ENCODE assay signal across 21 cellular contexts in genomic region chr10:98427011-98427515, GRCh38. TPM values are rescaled to one million over a fixed set of nuclear protein-coding genes. Genes with fewer than 3 reads are reported as not detected.
DNase-seq lines count a peak whose midpoint lies in the region; ATAC-seq and TF ChIP-seq lines count a peak whose summit lies in the region.
"Had no signal": no experiment of that assay in that cellular context is flagged by ENCODE, and none has a peak within 500 bp of the region (broad histone marks: within the 10 kb centered on the region; RNA-seq: fewer than 3 reads in every experiment).

No MANE protein-coding gene starts in this region.

- peak; percentile 55 for DNase-seq in right atrium auricular region (ENCODE audit: low spot score)
- no peak for DNase-seq in left cardiac atrium
- peak; percentile 1 for DNase-seq in activated CD4-positive, alpha-beta memory T cell treated with anti-CD3 and anti-CD28 coated beads for 36 hours
- DNase-seq in ecto neural progenitor cell (ENCODE audit: low spot score), result peak; percentile 34
- DNase-seq in stimulated activated effector memory CD8-positive, alpha-beta T cell treated with anti-CD3 and anti-CD28 coated beads, Interleukin-12 subunit alpha, Interleukin-12 subunit beta, amount 100 ng/mL, for 72 hours (ENCODE audit: low spot score in 2 of 2), result peak in 1 of 2 donors; percentile 42
- DNase-seq in left lung, result no peak
- DNase-seq: Calu3, DMS79 treated with DMSO at 0.1 percent for 48 hours, GF-D8, IMR-90, KG1, MG63, NCI-H1105 treated with DMSO at 0.1 percent for 48 hours, NCI-H146, NCI-H1930, NCI-H446 treated with DMSO at 0.1 percent for 48 hours, NCI-H526 treated with DMSO at 0.1 percent for 48 hours, SIG-M5 had no signal

- CTCF ChIA-PET in activated CD4-positive, alpha-beta memory T cell treated with anti-CD3 and anti-CD28 coated beads for 36 hours (lab: Charles Lee), result interaction anchor here (0.6 to 2.2 kb wide), 5 partner anchors 12 to 164 kb away, joined by 3 to 8 read pairs (median 4); no protein-coding TSS in a partner anchor

- H3K27me3 Mint-ChIP-seq in activated CD4-positive, alpha-beta memory T cell treated with anti-CD3 and anti-CD28 coated beads for 36 hours, result no peaks in the 10 kb centered on the region

- ATAC-seq in left cardiac atrium (no peak), GM21529 (IDR thresholded peaks at IDR 0.05; ENCODE audit: unreplicated experiment) (no peak), left lung (no peak), HG02885 (IDR thresholded peaks at IDR 0.05; ENCODE audit: poor library complexity, unreplicated experiment) (no peak)
- ATAC-seq in stimulated activated effector memory CD8-positive, alpha-beta T cell treated with anti-CD3 and anti-CD28 coated beads, Interleukin-12 subunit alpha, Interleukin-12 subunit beta, amount 100 ng/mL, for 72 hours, result no peak

- POLR2A ChIA-PET in activated CD4-positive, alpha-beta memory T cell treated with anti-CD3 and anti-CD28 coated beads for 36 hours (lab: Charles Lee), result no interaction called here

- H3K36me3 Mint-ChIP-seq in activated CD4-positive, alpha-beta memory T cell treated with anti-CD3 and anti-CD28 coated beads for 36 hours, result peaks cover 22% of the 10 kb centered on the region
- peaks cover 84% of the 10 kb centered on the region for H3K36me3 Mint-ChIP-seq in stimulated activated effector memory CD8-positive, alpha-beta T cell treated with anti-CD3 and anti-CD28 coated beads, Interleukin-12 subunit alpha, Interleukin-12 subunit beta, amount 100 ng/mL, for 72 hours

- H3K27me3 ChIP-seq in right atrium auricular region (no peaks in the 10 kb centered on the region), left lung (no peaks in the 10 kb centered on the region)
- H3K27me3 ChIP-seq: MG63 had no signal

- intact Hi-C loops in left cardiac atrium (cut with DNase I), result no loop called here
- intact Hi-C loops in activated CD4-positive, alpha-beta memory T cell treated with anti-CD3 and anti-CD28 coated beads for 36 hours (cut with micrococcal nuclease), result no loop called here
- intact Hi-C loops in left lung (cut with DNase I), result no loop called here

- H3K9me3 Mint-ChIP-seq in activated CD4-positive, alpha-beta memory T cell treated with anti-CD3 and anti-CD28 coated beads for 36 hours, result no peaks in the 10 kb centered on the region
- H3K9me3 Mint-ChIP-seq in stimulated activated effector memory CD8-positive, alpha-beta T cell treated with anti-CD3 and anti-CD28 coated beads, Interleukin-12 subunit alpha, Interleukin-12 subunit beta, amount 100 ng/mL, for 72 hours, result no peaks in the 10 kb centered on the region

- H3K4me1 Mint-ChIP-seq in activated CD4-positive, alpha-beta memory T cell treated with anti-CD3 and anti-CD28 coated beads for 36 hours (ENCODE audit: low read depth), result no peaks in the 10 kb centered on the region
- H3K4me1 Mint-ChIP-seq in stimulated activated effector memory CD8-positive, alpha-beta T cell treated with anti-CD3 and anti-CD28 coated beads, Interleukin-12 subunit alpha, Interleukin-12 subunit beta, amount 100 ng/mL, for 72 hours, result no peaks in the 10 kb centered on the region

- H3K4me3 ChIP-seq in right atrium auricular region (no peak overlapping the region), left lung (no peak overlapping the region)
- H3K4me3 ChIP-seq: MG63, SK-N-MC had no signal

- peaks cover 0 to 5% of the 10 kb centered on the region in 2 donors for H3K4me1 ChIP-seq in right atrium auricular region
- H3K4me1 ChIP-seq in left lung, result no peaks in the 10 kb centered on the region

- H3K9me3 ChIP-seq in right atrium auricular region (no peaks in the 10 kb centered on the region), left lung (no peaks in the 10 kb centered on the region)
- H3K9me3 ChIP-seq: MG63 had no signal

- H3K27ac ChIP-seq in right atrium auricular region, result no peak overlapping the region
- H3K27ac ChIP-seq in left lung, result no peak overlapping the region
- H3K27ac ChIP-seq: SK-N-MC had no signal

- H3K4me3 Mint-ChIP-seq in activated CD4-positive, alpha-beta memory T cell treated with anti-CD3 and anti-CD28 coated beads for 36 hours, result no peak overlapping the region
- H3K4me3 Mint-ChIP-seq in stimulated activated effector memory CD8-positive, alpha-beta T cell treated with anti-CD3 and anti-CD28 coated beads, Interleukin-12 subunit alpha, Interleukin-12 subunit beta, amount 100 ng/mL, for 72 hours, result no peak overlapping the region

- H3K27ac Mint-ChIP-seq in activated CD4-positive, alpha-beta memory T cell treated with anti-CD3 and anti-CD28 coated beads for 36 hours, result no peak overlapping the region
- peak overlapping the region; percentile 30 for H3K27ac Mint-ChIP-seq in stimulated activated effector memory CD8-positive, alpha-beta T cell treated with anti-CD3 and anti-CD28 coated beads, Interleukin-12 subunit alpha, Interleukin-12 subunit beta, amount 100 ng/mL, for 72 hours

- TF ChIP-seq CTCF in right atrium auricular region (IDR thresholded peaks at IDR 0.05), result no peak
- no peak for TF ChIP-seq CTCF in left lung (IDR thresholded peaks at IDR 0.05)

- H3K36me3 ChIP-seq in right atrium auricular region (peaks cover 42% of the 10 kb centered on the region), left lung (peaks cover 0 to 98% of the 10 kb centered on the region in 2 donors)

RNA-seq across cellular contexts. Expression of gene PYROXD2, which starts 12.1 kb away (rescaled TPM):
- total RNA-seq in right atrium auricular region (1 to 10 TPM; 1.8 to 5.2 TPM), left cardiac atrium (1 to 10 TPM; 6.1 to 6.6 TPM), left lung (10 to 100 TPM in 1 of 2 donors, 1 to 10 TPM in 1; 8.2 to 14.8 TPM)
- 1 to 10 TPM; 4.7 to 5.3 TPM for total RNA-seq in activated CD4-positive, alpha-beta memory T cell treated with anti-CD3 and anti-CD28 coated beads for 36 hours

RNA-seq across cellular contexts. Expression of gene HPS1, which starts 19.7 kb away (rescaled TPM):
- total RNA-seq in right atrium auricular region, result 10 to 100 TPM; 26.9 to 43.6 TPM
- 10 to 100 TPM; 28.7 to 29.4 TPM for total RNA-seq in left cardiac atrium
- 10 to 100 TPM; 42.1 to 44.3 TPM for total RNA-seq in activated CD4-positive, alpha-beta memory T cell treated with anti-CD3 and anti-CD28 coated beads for 36 hours
- total RNA-seq in left lung, result 10 to 100 TPM; 64.2 to 95.0 TPM

Comparison
In these comparisons a context has a peak if more than half of its experiments do, and no peak if none do; other contexts are left out.
1. DNase-seq: peak in right atrium auricular region (single experiment), activated CD4-positive, alpha-beta memory T cell treated with anti-CD3 and anti-CD28 coated beads for 36 hours (single experiment) and ecto neural progenitor cell (single experiment); none in left cardiac atrium (single experiment) and left lung (0 of 2).